ENCODE assay signal across 15 cellular contexts in genomic region chr11:68399916-68400315, GRCh38.
DNase-seq lines count a peak whose midpoint lies in the region; ATAC-seq and TF ChIP-seq lines count a peak whose summit lies in the region.
"Had no signal": no experiment of that assay in that cellular context is flagged by ENCODE, and none has a peak within 500 bp of the region (broad histone marks: within the 10 kb centered on the region; RNA-seq: fewer than 3 reads in every experiment).

No MANE protein-coding gene starts in this region.

- H3K9me3 ChIP-seq in colonic mucosa = no peaks in the 10 kb centered on the region
- no peaks in the 10 kb centered on the region for H3K9me3 ChIP-seq in prostate gland
- no peaks in the 10 kb centered on the region for H3K9me3 ChIP-seq in vagina
- H3K9me3 ChIP-seq in GM23248 (ENCODE audit: low read depth) = no peaks in the 10 kb centered on the region
- H3K9me3 ChIP-seq: BE2C had no signal

- H3K9ac ChIP-seq in colonic mucosa (ENCODE audit: low read depth in 2 of 2, low read length in 2 of 2) (no peak overlapping the region), GM23248 (no peak overlapping the region)

- H3K36me3 ChIP-seq in colonic mucosa (no peaks in the 10 kb centered on the region), prostate gland (peaks cover 0 to 7% of the 10 kb centered on the region in 2 donors), vagina (peaks cover 0 to 10% of the 10 kb centered on the region in 2 donors), GM23248 (ENCODE audit: low read depth) (no peaks in the 10 kb centered on the region)

- H3K27me3 ChIP-seq in colonic mucosa (no peaks in the 10 kb centered on the region), prostate gland (replicated peaks; ENCODE audit: insufficient read depth) (no peaks in the 10 kb centered on the region), vagina (no peaks in the 10 kb centered on the region), GM23248 (replicated peaks; ENCODE audit: insufficient read depth) (no peaks in the 10 kb centered on the region)
- H3K27me3 ChIP-seq: BE2C had no signal

- H3K9me2 ChIP-seq in GM23248 (ENCODE audit: insufficient read depth) = no peaks in the 10 kb centered on the region

- TF ChIP-seq CTCF in colonic mucosa (IDR thresholded peaks at IDR 0.05) (no peak), prostate gland (IDR thresholded peaks at IDR 0.05) (no peak), vagina (IDR thresholded peaks at IDR 0.05) (no peak)

- H3K4me3 ChIP-seq in colonic mucosa (no peak overlapping the region), prostate gland (no peak overlapping the region), vagina (no peak overlapping the region), GM23248 (no peak overlapping the region)

- no peak overlapping the region for H2AFZ ChIP-seq in GM23248

- H4K20me1 ChIP-seq in GM23248 (ENCODE audit: insufficient read depth) = no peaks in the 10 kb centered on the region

- H3F3A ChIP-seq in GM23248 (ENCODE audit: insufficient read depth) = no peaks in the 10 kb centered on the region

- ATAC-seq in left colon = peak; percentile 28
- no peak for ATAC-seq in HG03521 (IDR thresholded peaks at IDR 0.05; ENCODE audit: unreplicated experiment)

- H3K4me1 ChIP-seq in colonic mucosa (peaks cover 10% of the 10 kb centered on the region), prostate gland (replicated peaks) (peaks cover 19% of the 10 kb centered on the region), vagina (peaks cover 24% of the 10 kb centered on the region), GM23248 (ENCODE audit: insufficient read depth) (no peaks in the 10 kb centered on the region)

- peak overlapping the region; percentile 36 for H3K27ac ChIP-seq in colonic mucosa
- peak overlapping the region; percentile 59 to 64 for H3K27ac ChIP-seq in prostate gland
- H3K27ac ChIP-seq in vagina = peak overlapping the region; percentile 42
- no peak overlapping the region for H3K27ac ChIP-seq in GM23248

- intact Hi-C loops in colonic mucosa (cut with DNase I) (loop anchor here (5.0 kb wide), 1 partner anchor 47 kb away; no protein-coding TSS in a partner anchor), left colon (cut with DNase I, micrococcal nuclease) (no loop called here), prostate gland (cut with DNase I) (no loop called here), vagina (cut with DNase I) (no loop called here)

- in situ Hi-C loops in GM23248 (cut with MboI) = no loop called here

- no peak overlapping the region for H3K4me2 ChIP-seq in GM23248 (ENCODE audit: unreplicated experiment)

- no peak for TF ChIP-seq POLR2A in prostate gland (IDR thresholded peaks at IDR 0.05)
- TF ChIP-seq POLR2A in vagina (IDR thresholded peaks at IDR 0.05) = no peak

- H3K79me2 ChIP-seq in GM23248 (ENCODE audit: insufficient read depth) = no peaks in the 10 kb centered on the region

- no peak for DNase-seq in colonic mucosa
- no peak for DNase-seq in left colon
- no peak for DNase-seq in prostate gland (ENCODE audit: low spot score)
- DNase-seq in vagina (ENCODE audit: extremely low spot score in 2 of 2) = no peak
- DNase-seq in UCSD-AML1 (lab: John Stamatoyannopoulos, UW; ENCODE audit: unreplicated experiment) = no peak
- DNase-seq in GM23248 = no peak
- DNase-seq: activated effector memory CD4-positive, alpha-beta T cell treated with anti-CD3 and anti-CD28 coated beads, Interleukin-2, amount 50 U/mL, for 16 hours; DMS153; effector CD8-positive, alpha-beta T cell; NCI-H2081; NCI-H69; stimulated activated CD4-positive, alpha-beta T cell treated with anti-CD3 and anti-CD28 coated beads, Interleukin-2, amount 100 ng/mL, for 24 hours; stimulated activated CD8-positive, alpha-beta memory T cell treated with anti-CD3 and anti-CD28 coated beads, Interleukin-4, amount 100 ng/mL, for 48 hours had no signal

- 54% methylated on average over 13 of the region's 13 CpGs for WGBS in prostate gland
- WGBS in GM23248 (ENCODE audit: low coverage in 1 of 2, low lambda C conversion rate in 2 of 2, missing lambda C conversion rate in 2 of 2), 2 experiments = 90 to 91% methylated on average over 12 of the region's 13 CpGs
